8 cellular contexts compared by ENCODE assay signal in genomic region chr2:70104231-70105111, GRCh38. TPM values are rescaled to one million over a fixed set of nuclear protein-coding genes. Genes with fewer than 3 reads are reported as not detected.
DNase-seq lines count a peak whose midpoint lies in the region; ATAC-seq and TF ChIP-seq lines count a peak whose summit lies in the region.

No MANE protein-coding gene starts in this region.

- H3K27ac Mint-ChIP-seq in dendritic cell treated with granulocyte-macrophage colony-stimulating factor and Interleukin-4, amounts not matched to agents 40 ng/mL and 50 ng/mL, for 4 days = peak overlapping the region; percentile 84
- H3K27ac Mint-ChIP-seq in neural progenitor cell = peak overlapping the region; percentile 87

- no peaks in the 10 kb centered on the region for H3K79me2 ChIP-seq in neural progenitor cell (ENCODE audit: low read depth)

- peak overlapping the region; percentile 41 for H3K4me2 ChIP-seq in neural progenitor cell

- peaks cover 46% of the 10 kb centered on the region for H3K4me1 Mint-ChIP-seq in dendritic cell treated with granulocyte-macrophage colony-stimulating factor and Interleukin-4, amounts not matched to agents 40 ng/mL and 50 ng/mL, for 4 days (ENCODE audit: low read depth)
- H3K4me1 Mint-ChIP-seq in neural progenitor cell = peaks cover 41% of the 10 kb centered on the region

- in situ Hi-C loops in SK-MEL-5 (cut with HindIII; ENCODE audit: low pct_unique_long_range_greater_than_20kb, low sequenced_read_pairs) = no loop called here

- H3K27me3 ChIP-seq in neural progenitor cell = no peaks in the 10 kb centered on the region

- no peaks in the 10 kb centered on the region for H3K9me3 ChIP-seq in neural progenitor cell (ENCODE audit: low read depth)

- no peak overlapping the region for H3K9ac ChIP-seq in neural progenitor cell

- H3K4me3 ChIP-seq in neural progenitor cell = no peak overlapping the region

- no peak for TF ChIP-seq CTCF in neural progenitor cell (IDR thresholded peaks at IDR 0.05)

- H3K4me1 ChIP-seq in neural progenitor cell = peaks cover 27% of the 10 kb centered on the region

- no peaks in the 10 kb centered on the region for H4K20me1 ChIP-seq in neural progenitor cell (ENCODE audit: low read depth)

- H3K36me3 Mint-ChIP-seq in dendritic cell treated with granulocyte-macrophage colony-stimulating factor and Interleukin-4, amounts not matched to agents 40 ng/mL and 50 ng/mL, for 4 days (ENCODE audit: low read depth) = no peaks in the 10 kb centered on the region
- no peaks in the 10 kb centered on the region for H3K36me3 Mint-ChIP-seq in neural progenitor cell

- H3K27me3 Mint-ChIP-seq in dendritic cell treated with granulocyte-macrophage colony-stimulating factor and Interleukin-4, amounts not matched to agents 40 ng/mL and 50 ng/mL, for 4 days = no peaks in the 10 kb centered on the region
- peaks cover 2% of the 10 kb centered on the region for H3K27me3 Mint-ChIP-seq in neural progenitor cell (ENCODE audit: insufficient read depth, low read depth)

- H3K27ac ChIP-seq in neural progenitor cell = no peak overlapping the region

- DNase-seq in activated CD8-positive, alpha-beta memory T cell treated with anti-CD3 and anti-CD28 coated beads, Interleukin-2, amount 50 U/mL, for 4 hours = peak; percentile 42
- no peak for DNase-seq in activated CD8-positive, alpha-beta memory T cell treated with anti-CD3 and anti-CD28 coated beads for 24 hours
- DNase-seq in SK-MEL-5 (ENCODE audit: low read depth, low spot score) (peak; percentile 67), neural progenitor cell (ENCODE audit: low spot score) (no peak)

- intact Hi-C loops in dendritic cell treated with granulocyte-macrophage colony-stimulating factor and Interleukin-4, amounts not matched to agents 40 ng/mL and 50 ng/mL, for 4 days (cut with micrococcal nuclease) = no loop called here

- H3F3A ChIP-seq in neural progenitor cell (ENCODE audit: low read depth) = peaks cover 24% of the 10 kb centered on the region

- no peaks in the 10 kb centered on the region for H3K36me3 ChIP-seq in neural progenitor cell

- no peak for ATAC-seq in HG02610 (IDR thresholded peaks at IDR 0.05; ENCODE audit: unreplicated experiment)
- ATAC-seq in HG02884 (IDR thresholded peaks at IDR 0.05; ENCODE audit: unreplicated experiment) = no peak
- no peak for ATAC-seq in GM18520 (IDR thresholded peaks at IDR 0.05; ENCODE audit: unreplicated experiment)

- H3K9me3 Mint-ChIP-seq in dendritic cell treated with granulocyte-macrophage colony-stimulating factor and Interleukin-4, amounts not matched to agents 40 ng/mL and 50 ng/mL, for 4 days = no peaks in the 10 kb centered on the region
- no peaks in the 10 kb centered on the region for H3K9me3 Mint-ChIP-seq in neural progenitor cell

- H3K4me3 Mint-ChIP-seq in dendritic cell treated with granulocyte-macrophage colony-stimulating factor and Interleukin-4, amounts not matched to agents 40 ng/mL and 50 ng/mL, for 4 days = peak overlapping the region; percentile 37
- H3K4me3 Mint-ChIP-seq in neural progenitor cell = peak overlapping the region; percentile 73

- H2AFZ ChIP-seq in neural progenitor cell (replicated peaks) = peak overlapping the region; percentile 69

RNA-seq across cellular contexts. Expression of gene PCBP1, which starts 17.2 kb away (rescaled TPM):
- total RNA-seq in SK-MEL-5 (2014; rRNA removed; shearing (Covaris generic)) = 37.9 and 43.9 TPM in 2 replicates
- 414 and 471 TPM in 2 replicates for polyA plus RNA-seq in SK-MEL-5 (2015; cell fraction: cytosol; rRNA removed)
- 119 and 124 TPM in 2 replicates for polyA plus RNA-seq in SK-MEL-5 (2015; cell fraction: nucleus; rRNA removed)
- total RNA-seq in neural progenitor cell (ENCODE audit: low replicate concordance) = 62.0 and 82.0 TPM in 2 replicates

Comparison
In these comparisons a context has a peak if more than half of its experiments do, and no peak if none do; other contexts are left out.
1. DNase-seq: peak in activated CD8-positive, alpha-beta memory T cell treated with anti-CD3 and anti-CD28 coated beads, Interleukin-2, amount 50 U/mL, for 4 hours (single experiment) and SK-MEL-5 (single experiment); none in activated CD8-positive, alpha-beta memory T cell treated with anti-CD3 and anti-CD28 coated beads for 24 hours (single experiment) and neural progenitor cell (single experiment).